23 cellular contexts compared by ENCODE assay signal in genomic region chrX:10095698-10096432, GRCh38.
A peak's percentile ranks its signal among the peaks of the same experiment; 100 is the strongest.
DNase-seq lines count a peak whose midpoint lies in the region; ATAC-seq and TF ChIP-seq lines count a peak whose summit lies in the region.
"Had no signal": no experiment of that assay in that cellular context is flagged by ENCODE, and none has a peak within 500 bp of the region (broad histone marks: within the 10 kb centered on the region; RNA-seq: fewer than 3 reads in every experiment).

No MANE protein-coding gene starts in this region.

- no peaks in the 10 kb centered on the region for H3K27me3 ChIP-seq in left ventricle myocardium inferior (ENCODE audit: low read depth)
- H3K27me3 ChIP-seq: cardiac muscle cell, thyroid gland had no signal

- H4K20me1 ChIP-seq in OCI-LY7 (ENCODE audit: insufficient read depth, low read length), result no peaks in the 10 kb centered on the region

- no peaks in the 10 kb centered on the region for H3K9me3 Mint-ChIP-seq in activated naive CD8-positive, alpha-beta T cell treated with anti-CD3 and anti-CD28 coated beads, Interleukin-2, amount 10 ng/mL, durations not matched to agents 7 days and 5 days
- no peaks in the 10 kb centered on the region for H3K9me3 Mint-ChIP-seq in stimulated activated naive CD8-positive, alpha-beta T cell treated with anti-CD3 and anti-CD28 coated beads, Interleukin-15, amount 100 ng/mL, for 72 hours

- no TSS peak for BruUV-seq in OCI-LY7 (replicated peaks; lab: Mats Ljungman, UMichigan)

- peaks cover 26% of the 10 kb centered on the region for H3K4me1 Mint-ChIP-seq in activated naive CD8-positive, alpha-beta T cell treated with anti-CD3 and anti-CD28 coated beads, Interleukin-2, amount 10 ng/mL, durations not matched to agents 7 days and 5 days
- H3K4me1 Mint-ChIP-seq in stimulated activated naive CD8-positive, alpha-beta T cell treated with anti-CD3 and anti-CD28 coated beads, Interleukin-15, amount 100 ng/mL, for 72 hours, result peaks cover 57% of the 10 kb centered on the region

- no peaks in the 10 kb centered on the region for H3K9me3 ChIP-seq in left ventricle myocardium inferior (replicated peaks)
- H3K9me3 ChIP-seq in OCI-LY7 (ENCODE audit: low read length), result no peaks in the 10 kb centered on the region
- H3K9me3 ChIP-seq: thyroid gland had no signal

- H2AFZ ChIP-seq in OCI-LY7 (ENCODE audit: low read length), result no peak overlapping the region

- H3K27ac ChIP-seq in left ventricle myocardium inferior (replicated peaks) (no peak overlapping the region), OCI-LY7 (ENCODE audit: low read depth, low read length, poor library complexity, severe bottlenecking) (peak overlapping the region; percentile 19)
- H3K27ac ChIP-seq: cardiac muscle cell, HL-60, thyroid gland had no signal

- POLR2A ChIA-PET in OCI-LY7 (lab: Charles Lee), result interaction anchor here (1.1 to 8.6 kb wide), 4 partner anchors 8 to 21 kb away, joined by 3 to 77 read pairs (median 4); no protein-coding TSS in a partner anchor
- POLR2A ChIA-PET in activated naive CD8-positive, alpha-beta T cell treated with anti-CD3 and anti-CD28 coated beads, Interleukin-2, amount 10 ng/mL, durations not matched to agents 7 days and 5 days (lab: Charles Lee), result interaction anchor here (5.1 kb wide), 1 partner anchor 15 kb away, joined by 45 read pairs; no protein-coding TSS in a partner anchor

- H3K4me1 ChIP-seq in left ventricle myocardium inferior (peaks cover 32% of the 10 kb centered on the region), OCI-LY7 (ENCODE audit: insufficient read depth, low read length, poor library complexity, severe bottlenecking) (peaks cover 47% of the 10 kb centered on the region)
- H3K4me1 ChIP-seq: thyroid gland had no signal

- H3K4me3 ChIP-seq in left ventricle myocardium inferior (no peak overlapping the region), OCI-LY7 (ENCODE audit: low read depth, low read length, poor library complexity, severe bottlenecking) (no peak overlapping the region)
- H3K4me3 ChIP-seq: cardiac muscle cell, thyroid gland had no signal

- TF ChIP-seq CTCF in left ventricle myocardium inferior (IDR thresholded peaks at IDR 0.05; ENCODE audit: borderline replicate concordance), result no peak
- no peak for TF ChIP-seq CTCF in OCI-LY7 (conservative IDR thresholded peaks at IDR 0.05; ENCODE audit: low read length)

- H3K79me2 ChIP-seq in OCI-LY7 (ENCODE audit: insufficient read depth, low read depth, low read length), result peaks cover 13% of the 10 kb centered on the region; the same call in 1 of the 2 replicates

- H3K27ac Mint-ChIP-seq in activated naive CD8-positive, alpha-beta T cell treated with anti-CD3 and anti-CD28 coated beads, Interleukin-2, amount 10 ng/mL, durations not matched to agents 7 days and 5 days, result peak overlapping the region; percentile 60
- H3K27ac Mint-ChIP-seq in stimulated activated naive CD8-positive, alpha-beta T cell treated with anti-CD3 and anti-CD28 coated beads, Interleukin-15, amount 100 ng/mL, for 72 hours, result peak overlapping the region; percentile 88 to 93

- DNase-seq in cardiac septum (ENCODE audit: low spot score) (peak; percentile 47), left ventricle myocardium inferior (no peak), OCI-LY7 (ENCODE audit: low spot score) (no peak), head of caudate nucleus (no peak)
- no peak for DNase-seq in activated naive CD8-positive, alpha-beta T cell treated with anti-CD3 and anti-CD28 coated beads, Interleukin-2, amount 10 ng/mL, durations not matched to agents 7 days and 5 days
- peak in 1 of 2 donors; percentile 26 for DNase-seq in stimulated activated naive CD8-positive, alpha-beta T cell treated with anti-CD3 and anti-CD28 coated beads, Interleukin-15, amount 100 ng/mL, for 72 hours
- DNase-seq: activated CD4-positive, alpha-beta T cell treated with anti-CD3 and anti-CD28 coated beads, Interleukin-2, amount 50 U/mL, for 48 hours; COR-L47; dermis blood vessel endothelial cell; DND-41; H7; NCI-H1105 treated with DMSO at 0.1 percent for 48 hours; NCI-H2029 treated with DMSO at 0.1 percent for 48 hours; NCI-H226; small intestine; stimulated activated CD4-positive, alpha-beta T cell treated with anti-CD3 and anti-CD28 coated beads, Interleukin-2, amount 100 ng/mL, for 24 hours; SW 1271; thyroid gland had no signal

- intact Hi-C loops in cardiac septum (cut with DNase I), result no loop called here
- intact Hi-C loops in left ventricle myocardium inferior (cut with micrococcal nuclease), result no loop called here
- intact Hi-C loops in OCI-LY7 (cut with micrococcal nuclease; ENCODE audit: unreplicated experiment), result no loop called here
- intact Hi-C loops in head of caudate nucleus (cut with DNase I), result no loop called here

- H3K4me3 Mint-ChIP-seq in activated naive CD8-positive, alpha-beta T cell treated with anti-CD3 and anti-CD28 coated beads, Interleukin-2, amount 10 ng/mL, durations not matched to agents 7 days and 5 days, result peak overlapping the region; percentile 24
- peak overlapping the region; percentile 63 to 67 for H3K4me3 Mint-ChIP-seq in stimulated activated naive CD8-positive, alpha-beta T cell treated with anti-CD3 and anti-CD28 coated beads, Interleukin-15, amount 100 ng/mL, for 72 hours

- H3K27me3 Mint-ChIP-seq in activated naive CD8-positive, alpha-beta T cell treated with anti-CD3 and anti-CD28 coated beads, Interleukin-2, amount 10 ng/mL, durations not matched to agents 7 days and 5 days, result no peaks in the 10 kb centered on the region
- H3K27me3 Mint-ChIP-seq in stimulated activated naive CD8-positive, alpha-beta T cell treated with anti-CD3 and anti-CD28 coated beads, Interleukin-15, amount 100 ng/mL, for 72 hours, result no peaks in the 10 kb centered on the region

- peak overlapping the region; percentile 70 for H3K4me2 ChIP-seq in OCI-LY7 (ENCODE audit: low read length)

- peaks cover 21% of the 10 kb centered on the region for H3K36me3 Mint-ChIP-seq in activated naive CD8-positive, alpha-beta T cell treated with anti-CD3 and anti-CD28 coated beads, Interleukin-2, amount 10 ng/mL, durations not matched to agents 7 days and 5 days

- peak; percentile 8 for ATAC-seq in activated naive CD8-positive, alpha-beta T cell treated with anti-CD3 and anti-CD28 coated beads, Interleukin-2, amount 10 ng/mL, durations not matched to agents 7 days and 5 days (ENCODE audit: low read depth)
- peak; percentile 84 for ATAC-seq in stimulated activated naive CD8-positive, alpha-beta T cell treated with anti-CD3 and anti-CD28 coated beads, Interleukin-15, amount 100 ng/mL, for 72 hours
- no peak for ATAC-seq in GM21723 (IDR thresholded peaks at IDR 0.05; ENCODE audit: unreplicated experiment)
- ATAC-seq: HepG2, Right ventricle myocardium inferior had no signal

- no peaks in the 10 kb centered on the region for H3K9me2 ChIP-seq in OCI-LY7 (ENCODE audit: insufficient read depth, low read length)

- H3K36me3 ChIP-seq in left ventricle myocardium inferior (peaks cover 35% of the 10 kb centered on the region), OCI-LY7 (ENCODE audit: insufficient read depth, low read length) (peaks cover 36% of the 10 kb centered on the region)
- H3K36me3 ChIP-seq: thyroid gland had no signal

- CTCF ChIA-PET in OCI-LY7 (lab: Charles Lee; ENCODE audit: unreplicated experiment), result interaction anchor here (0.6 kb wide), 1 partner anchor 23 kb away, joined by 3 read pairs; no protein-coding TSS in a partner anchor
